ENCODE assay signal across 8 cellular contexts in the genomic region with DNA sequence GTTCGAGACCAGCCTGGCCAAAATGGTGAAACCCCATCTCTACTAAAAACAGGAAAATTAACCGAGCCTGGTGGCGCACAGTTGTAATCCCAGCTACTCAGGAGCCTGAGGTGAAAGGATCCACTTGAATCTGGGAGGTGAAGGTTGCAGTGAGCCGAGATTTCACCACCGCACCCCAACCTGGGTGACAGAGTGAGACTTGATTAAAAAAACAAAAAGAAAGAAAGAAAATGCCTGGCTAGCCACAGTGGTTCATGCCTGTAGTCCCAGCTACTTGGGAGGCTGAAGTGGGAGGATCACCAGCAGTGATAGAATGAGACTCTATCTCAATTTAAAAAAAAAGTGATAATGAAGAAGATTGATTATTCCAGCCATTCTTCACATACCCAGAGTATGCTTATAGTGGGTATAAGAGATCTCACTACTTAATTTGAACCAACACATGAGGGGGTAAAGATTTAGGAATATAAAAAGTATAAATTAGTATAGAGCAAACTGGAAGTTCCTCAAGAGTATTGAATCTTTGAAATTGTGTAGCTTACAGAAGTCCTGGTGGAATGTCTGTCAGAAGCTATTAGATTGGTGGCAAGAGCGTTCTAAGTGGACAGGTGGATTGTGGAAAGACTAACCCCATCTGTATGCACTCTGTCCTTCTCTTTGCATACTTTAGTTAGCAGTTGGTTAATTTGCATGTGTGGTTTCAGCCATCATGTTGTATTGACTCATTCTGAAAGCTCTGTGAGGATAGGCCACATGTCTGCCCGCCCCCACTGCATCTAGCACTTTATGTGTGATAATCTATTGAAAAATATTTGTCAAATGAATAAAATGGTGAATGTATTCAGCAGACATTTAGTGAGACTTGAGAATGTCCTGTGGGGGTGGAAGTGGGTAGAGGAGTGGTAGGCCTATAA. TPM values are rescaled to one million over a fixed set of nuclear protein-coding genes. Genes with fewer than 3 reads are reported as not detected.
DNase-seq lines count a peak whose midpoint lies in the region; ATAC-seq, FAIRE-seq and TF ChIP-seq lines count a peak whose summit lies in the region.

No MANE protein-coding gene starts in this region.

- FAIRE-seq in HTR-8/SVneo (lab: Jason Lieb, UNC): no peak

- H3K9me3 Mint-ChIP-seq in CD4-positive, alpha-beta memory T cell: no peaks in the 10 kb centered on the region
- H3K9me3 Mint-ChIP-seq in naive thymus-derived CD4-positive, alpha-beta T cell: peaks cover 0 to 1% (median 0%) of the 10 kb centered on the region in 11 donors

- ATAC-seq in HG03520 (IDR thresholded peaks at IDR 0.05; ENCODE audit: unreplicated experiment) (peak; percentile 93), PC-3 (no peak)
- ATAC-seq in naive thymus-derived CD4-positive, alpha-beta T cell: peak; percentile 75

- H3K9me3 ChIP-seq in CD4-positive, alpha-beta memory T cell (ENCODE audit: control insufficient read depth in 1 of 2, low read length in 2 of 2): no peaks in the 10 kb centered on the region
- H3K9me3 ChIP-seq in naive thymus-derived CD4-positive, alpha-beta T cell (ENCODE audit: control insufficient read depth in 2 of 3, low read length in 3 of 3): no peaks in the 10 kb centered on the region
- H3K9me3 ChIP-seq in PC-3 (ENCODE audit: low read length): no peaks in the 10 kb centered on the region

- POLR2A ChIA-PET in CD4-positive, alpha-beta memory T cell (lab: Charles Lee; ENCODE audit: partially characterized antibody): no interaction called here
- POLR2A ChIA-PET in naive thymus-derived CD4-positive, alpha-beta T cell (lab: Charles Lee): no interaction called here
- POLR2A ChIA-PET in PC-3 (lab: Charles Lee; ENCODE audit: unreplicated experiment): no interaction called here

- peak in 2 of 5 donors; percentile 4 to 39 for DNase-seq in CD4-positive, alpha-beta memory T cell
- DNase-seq in GM20000 (ENCODE audit: low spot score): peak; percentile 73
- peak; percentile 61 for DNase-seq in activated CD8-positive, alpha-beta memory T cell treated with anti-CD3 and anti-CD28 coated beads, Interleukin-2, amount 50 U/mL, for 48 hours
- peak in 1 of 9 donors; percentile 53 for DNase-seq in naive thymus-derived CD4-positive, alpha-beta T cell
- DNase-seq in T1000 (lab: John Stamatoyannopoulos, UW): no peak
- DNase-seq in PC-3: no peak
- DNase-seq in HTR-8/SVneo (ENCODE audit: insufficient read length, low spot score): no peak

- no peak overlapping the region for H3K9ac ChIP-seq in PC-3 (ENCODE audit: low read length)

- peaks cover 8% of the 10 kb centered on the region for H3K36me3 ChIP-seq in CD4-positive, alpha-beta memory T cell (ENCODE audit: insufficient read depth, low read length)
- H3K36me3 ChIP-seq in naive thymus-derived CD4-positive, alpha-beta T cell (ENCODE audit: control insufficient read depth in 2 of 3, insufficient read depth in 3 of 3, low read length in 3 of 3): peaks cover 4 to 11% (median 5%) of the 10 kb centered on the region in 3 experiments
- peaks cover 20% of the 10 kb centered on the region for H3K36me3 ChIP-seq in PC-3 (ENCODE audit: low read depth, low read length)

- BruUV-seq in PC-3 (replicated peaks; lab: Mats Ljungman, UMichigan): no TSS peak

- peaks cover 95% of the 10 kb centered on the region for H3K79me2 ChIP-seq in PC-3 (ENCODE audit: low read length)

- no peaks in the 10 kb centered on the region for H3K27me3 Mint-ChIP-seq in CD4-positive, alpha-beta memory T cell
- H3K27me3 Mint-ChIP-seq in naive thymus-derived CD4-positive, alpha-beta T cell: no peaks in the 10 kb centered on the region

- H3K27me3 ChIP-seq in CD4-positive, alpha-beta memory T cell (ENCODE audit: insufficient read depth, low read length): no peaks in the 10 kb centered on the region
- no peaks in the 10 kb centered on the region for H3K27me3 ChIP-seq in naive thymus-derived CD4-positive, alpha-beta T cell (ENCODE audit: control insufficient read depth in 2 of 2, insufficient read depth in 2 of 2, low read length in 2 of 2)
- no peaks in the 10 kb centered on the region for H3K27me3 ChIP-seq in PC-3 (ENCODE audit: low read length)

- no peak overlapping the region for H3K4me2 ChIP-seq in PC-3 (ENCODE audit: low read length)

- CTCF ChIA-PET in CD4-positive, alpha-beta memory T cell (lab: Charles Lee; ENCODE audit: partially characterized antibody): interaction anchor here (1.1 to 1.3 kb wide), 4 partner anchors 14 to 42 kb away, joined by 3 to 4 read pairs (median 4); no protein-coding TSS in a partner anchor
- CTCF ChIA-PET in naive thymus-derived CD4-positive, alpha-beta T cell (lab: Charles Lee): no interaction called here
- CTCF ChIA-PET in PC-3 (lab: Charles Lee): no interaction called here

- H3K36me3 Mint-ChIP-seq in CD4-positive, alpha-beta memory T cell: peaks cover 17 to 18% of the 10 kb centered on the region in 2 donors
- peaks cover 4 to 19% (median 9%) of the 10 kb centered on the region in 5 donors for H3K36me3 Mint-ChIP-seq in naive thymus-derived CD4-positive, alpha-beta T cell

- intact Hi-C loops in CD4-positive, alpha-beta memory T cell (cut with micrococcal nuclease): no loop called here
- intact Hi-C loops in naive thymus-derived CD4-positive, alpha-beta T cell (cut with micrococcal nuclease): no loop called here
- intact Hi-C loops in PC-3 (cut with micrococcal nuclease): no loop called here

- no peak overlapping the region for H2AFZ ChIP-seq in PC-3 (ENCODE audit: low read length)

- peak overlapping the region in 6 of 7 donors; percentile 15 to 91 (median 56) for H3K27ac Mint-ChIP-seq in CD4-positive, alpha-beta memory T cell
- H3K27ac Mint-ChIP-seq in naive thymus-derived CD4-positive, alpha-beta T cell: peak overlapping the region in 4 of 9 donors; percentile 1 to 64 (median 36)

- no peak overlapping the region for H3K27ac ChIP-seq in CD4-positive, alpha-beta memory T cell (ENCODE audit: low read depth, low read length)
- H3K27ac ChIP-seq in naive thymus-derived CD4-positive, alpha-beta T cell (ENCODE audit: low read depth, low read length): no peak overlapping the region
- H3K27ac ChIP-seq in PC-3 (ENCODE audit: low read length): no peak overlapping the region

- H3K4me3 ChIP-seq in CD4-positive, alpha-beta memory T cell (ENCODE audit: low read length in 2 of 2): no peak overlapping the region
- no peak overlapping the region for H3K4me3 ChIP-seq in naive thymus-derived CD4-positive, alpha-beta T cell (ENCODE audit: low read length)
- H3K4me3 ChIP-seq in PC-3 (ENCODE audit: low read length): no peak overlapping the region

- peak overlapping the region in 5 of 8 donors; percentile 1 to 51 (median 15) for H3K4me3 Mint-ChIP-seq in CD4-positive, alpha-beta memory T cell
- H3K4me3 Mint-ChIP-seq in naive thymus-derived CD4-positive, alpha-beta T cell: peak overlapping the region in 2 of 10 donors; percentile 7 to 33

- H3K9me2 ChIP-seq in PC-3 (replicated peaks; ENCODE audit: low read length): no peaks in the 10 kb centered on the region

- H3K4me1 Mint-ChIP-seq in CD4-positive, alpha-beta memory T cell: peaks cover 41 to 54% (median 46%) of the 10 kb centered on the region in 4 donors
- peaks cover 28 to 66% (median 60%) of the 10 kb centered on the region in 7 donors for H3K4me1 Mint-ChIP-seq in naive thymus-derived CD4-positive, alpha-beta T cell

- TF ChIP-seq CTCF in GM20000 (IDR thresholded peaks at IDR 0.05; ENCODE audit: extremely low read depth, missing control alignments) (no peak), PC-3 (conservative IDR thresholded peaks at IDR 0.05; ENCODE audit: low read depth, low read length) (no peak)

- H3F3A ChIP-seq in PC-3 (ENCODE audit: low read length, unreplicated experiment): no peaks in the 10 kb centered on the region

- peaks cover 52% of the 10 kb centered on the region for H3K4me1 ChIP-seq in CD4-positive, alpha-beta memory T cell (ENCODE audit: insufficient read depth, low read length)
- H3K4me1 ChIP-seq in naive thymus-derived CD4-positive, alpha-beta T cell (ENCODE audit: control insufficient read depth in 2 of 2, insufficient read depth in 2 of 2, low read length in 2 of 2): peaks cover 9 to 12% of the 10 kb centered on the region in 2 donors
- no peaks in the 10 kb centered on the region for H3K4me1 ChIP-seq in PC-3 (ENCODE audit: insufficient read depth, low read length)

- H4K20me1 ChIP-seq in PC-3 (ENCODE audit: low read length): peaks cover 49% of the 10 kb centered on the region

RNA-seq across cellular contexts. Expression of gene RLF, which starts 25.0 kb away (rescaled TPM):
- total RNA-seq in CD4-positive, alpha-beta memory T cell: 10 to 100 TPM; 23.0 to 23.4 TPM
- polyA plus RNA-seq in CD4-positive, alpha-beta memory T cell: 1 to 10 TPM; 7.6 to 9.9 TPM
- 10 to 100 TPM; 20.9 to 28.6 (median 24.7) TPM for total RNA-seq in naive thymus-derived CD4-positive, alpha-beta T cell
- polyA plus RNA-seq in naive thymus-derived CD4-positive, alpha-beta T cell: 10 to 100 TPM in 1 of 2 donors, 1 to 10 TPM in 1; 9.9 to 13.0 TPM
- total RNA-seq in PC-3 (2014; rRNA removed): 14.7 and 15.1 TPM in 2 replicates

Comparison
In these comparisons a context has a peak if more than half of its experiments do, and no peak if none do; other contexts are left out.
1. DNase-seq: peak in GM20000 (single experiment) and activated CD8-positive, alpha-beta memory T cell treated with anti-CD3 and anti-CD28 coated beads, Interleukin-2, amount 50 U/mL, for 48 hours (single experiment); none in T1000 (single experiment), PC-3 (single experiment) and HTR-8/SVneo (single experiment).